In genomic region chr12:94618995-94619695, GRCh38 we compare ENCODE assay signal across 9 cellular contexts. TPM values are rescaled to one million over a fixed set of nuclear protein-coding genes. Genes with fewer than 3 reads are reported as not detected.
DNase-seq lines count a peak whose midpoint lies in the region; ATAC-seq and TF ChIP-seq lines count a peak whose summit lies in the region.
"Had no signal": no experiment of that assay in that cellular context is flagged by ENCODE, and none has a peak within 500 bp of the region (broad histone marks: within the 10 kb centered on the region; RNA-seq: fewer than 3 reads in every experiment).

No MANE protein-coding gene starts in this region.

- H3K4ac ChIP-seq in IMR-90 (ENCODE audit: low read depth, low read length), result no peak overlapping the region

- no peaks in the 10 kb centered on the region for H3K36me3 Mint-ChIP-seq in CD8-positive, alpha-beta T cell
- H3K36me3 Mint-ChIP-seq in neural crest cell (ENCODE audit: low read depth), result no peaks in the 10 kb centered on the region

- H3K4me2 ChIP-seq in IMR-90 (ENCODE audit: low read depth, low read length), result peak overlapping the region; percentile 70; the same call in 1 of the 2 replicates

- no peak overlapping the region; the same call in 1 of the 2 replicates for H3K9ac ChIP-seq in IMR-90 (ENCODE audit: low read depth, low read length)

- no peak overlapping the region for H3K4me3 ChIP-seq in CD8-positive, alpha-beta T cell (ENCODE audit: low read depth, low read length)
- no peak overlapping the region for H3K4me3 ChIP-seq in IMR-90 (ENCODE audit: insufficient read depth, low read depth, low read length)
- H3K4me3 ChIP-seq in brain microvascular endothelial cell (ENCODE audit: low read depth, low read length), result no peak overlapping the region
- no peak overlapping the region for H3K4me3 ChIP-seq in ovary

- no peak overlapping the region; the same call in 1 of the 2 replicates for H3K18ac ChIP-seq in IMR-90 (ENCODE audit: low read depth, low read length)

- no peak overlapping the region for H3K56ac ChIP-seq in IMR-90 (ENCODE audit: extremely low read depth, insufficient read depth, low read length)

- POLR2A ChIA-PET in CD8-positive, alpha-beta T cell (lab: Charles Lee), result no interaction called here
- POLR2A ChIA-PET in IMR-90 (lab: Charles Lee; ENCODE audit: unreplicated experiment), result no interaction called here

- H3K9me3 ChIP-seq in CD8-positive, alpha-beta T cell (ENCODE audit: low read length), result no peaks in the 10 kb centered on the region
- no peaks in the 10 kb centered on the region for H3K9me3 ChIP-seq in IMR-90 (ENCODE audit: control insufficient read depth, insufficient read depth, low read length)
- no peaks in the 10 kb centered on the region for H3K9me3 ChIP-seq in ovary

- in situ Hi-C loops in IMR-90 (cut with MboI; ENCODE audit: low sequenced_read_pairs) (no loop called here), brain microvascular endothelial cell (cut with HindIII; ENCODE audit: low pct_ligation_motif_present, low sequenced_read_pairs) (no loop called here)

- H4K91ac ChIP-seq in IMR-90 (ENCODE audit: insufficient read depth, low read depth, low read length), result no peak overlapping the region

- no peak overlapping the region for H3K27ac Mint-ChIP-seq in CD8-positive, alpha-beta T cell
- peak overlapping the region; percentile 7 for H3K27ac Mint-ChIP-seq in neural crest cell (ENCODE audit: unreplicated experiment)

- H4K20me1 ChIP-seq in IMR-90 (ENCODE audit: insufficient read depth, low read length), result no peaks in the 10 kb centered on the region

- intact Hi-C loops in CD8-positive, alpha-beta T cell (cut with DNase I, micrococcal nuclease), result no loop called here
- intact Hi-C loops in IMR-90 (cut with micrococcal nuclease), result no loop called here
- intact Hi-C loops in ovary (cut with DNase I), result no loop called here

- H3K27ac ChIP-seq in CD8-positive, alpha-beta T cell (ENCODE audit: low read depth, low read length), result no peak overlapping the region
- no peak overlapping the region for H3K27ac ChIP-seq in IMR-90 (ENCODE audit: insufficient read depth, low read length)
- peak overlapping the region; percentile 88 for H3K27ac ChIP-seq in brain microvascular endothelial cell
- no peak overlapping the region for H3K27ac ChIP-seq in ovary

- peak overlapping the region in 1 of 2 experiments; percentile 10; a peak in 2 of 4 replicates for H4K8ac ChIP-seq in IMR-90 (ENCODE audit: low read depth in 2 of 2, low read length in 2 of 2)

- WGBS in IMR-90 (ENCODE audit: extremely low coverage in 2 of 2, insufficient read length in 1 of 2), 2 experiments, result no CpG with 5 or more reads among the region's 6 CpGs
- 91 to 92% (median 91%) methylated on average over 6 of the region's 6 CpGs for WGBS in ovary, 3 donors

- peak; percentile 57 for ATAC-seq in CD8-positive, alpha-beta T cell
- ATAC-seq in IMR-90 (ENCODE audit: low read depth), result peak; percentile 72
- no peak for ATAC-seq in HG03280 (IDR thresholded peaks at IDR 0.05; ENCODE audit: unreplicated experiment)

- H4K5ac ChIP-seq in IMR-90 (ENCODE audit: low read depth, low read length), result no peak overlapping the region; the same call in 1 of the 2 replicates

- no peaks in the 10 kb centered on the region for H3K9me3 Mint-ChIP-seq in CD8-positive, alpha-beta T cell
- H3K9me3 Mint-ChIP-seq in neural crest cell, result no peaks in the 10 kb centered on the region

- TF ChIP-seq RAD21 in IMR-90 (IDR thresholded peaks at IDR 0.05; ENCODE audit: low read length), result no peak

- TF ChIP-seq POLR2A in IMR-90 (IDR thresholded peaks at IDR 0.05; ENCODE audit: low read depth, low read length) (no peak), ovary (IDR thresholded peaks at IDR 0.05) (no peak)

- H2AFZ ChIP-seq in IMR-90 (replicated peaks; ENCODE audit: low read length, poor library complexity), result peak overlapping the region; percentile 2

- peaks cover 12% of the 10 kb centered on the region for H3K4me1 Mint-ChIP-seq in CD8-positive, alpha-beta T cell (ENCODE audit: low read depth)
- H3K4me1 Mint-ChIP-seq in neural crest cell, result peaks cover 21% of the 10 kb centered on the region

- no peaks in the 10 kb centered on the region for H3K27me3 ChIP-seq in CD8-positive, alpha-beta T cell (ENCODE audit: insufficient read depth, low read length)
- H3K27me3 ChIP-seq in IMR-90 (ENCODE audit: control insufficient read depth, insufficient read depth, low read length) (0 out of 2 replicates have a peak, but pooled peaks cover 2% of the 10 kb centered on the region), brain microvascular endothelial cell (replicated peaks) (no peaks in the 10 kb centered on the region), ovary (no peaks in the 10 kb centered on the region)

- no TSS peak for BruUV-seq in IMR-90 (replicated peaks; lab: Mats Ljungman, UMichigan)

- TF ChIP-seq EP300 in ovary (IDR thresholded peaks at IDR 0.05), result no peak

- no peak overlapping the region for H2BK120ac ChIP-seq in IMR-90 (ENCODE audit: low read depth, low read length)

- H3K9me1 ChIP-seq in IMR-90 (ENCODE audit: insufficient read depth, low read length), result no peaks in the 10 kb centered on the region

- no peaks in the 10 kb centered on the region for H3K79me1 ChIP-seq in IMR-90 (ENCODE audit: low read depth in 1 of 2, low read length in 2 of 2)

- H2BK5ac ChIP-seq in IMR-90 (ENCODE audit: low read depth, low read length, poor library complexity, severe bottlenecking), result peak overlapping the region; percentile 40

- no peak overlapping the region for H3K23ac ChIP-seq in IMR-90 (ENCODE audit: low read depth, low read length)

- CTCF ChIA-PET in CD8-positive, alpha-beta T cell (lab: Charles Lee), result no interaction called here
- CTCF ChIA-PET in IMR-90 (lab: Yijun Ruan, JAX), result interaction anchor here (1.1 kb wide), 1 partner anchor 15 kb away, joined by 3 read pairs; no protein-coding TSS in a partner anchor

- no peak overlapping the region for H2AK9ac ChIP-seq in IMR-90 (replicated peaks; ENCODE audit: low read depth, low read length, poor library complexity)

- H3K4me3 Mint-ChIP-seq in CD8-positive, alpha-beta T cell, result no peak overlapping the region
- no peak overlapping the region for H3K4me3 Mint-ChIP-seq in neural crest cell

- no peak for DNase-seq in CD8-positive, alpha-beta T cell
- DNase-seq in IMR-90 (peak; percentile 93), brain microvascular endothelial cell (peak; percentile 94), neural crest cell (ENCODE audit: low read depth, low spot score) (no peak), middle frontal gyrus (ENCODE audit: extremely low spot score, low spot score) (no peak), ovary (no peak), HuH-7 (ENCODE audit: low spot score) (no peak)
- DNase-seq: GF-D8 had no signal

- no peak overlapping the region for H2AK5ac ChIP-seq in IMR-90 (ENCODE audit: low read depth, low read length)

- H3K14ac ChIP-seq in IMR-90 (replicated peaks; ENCODE audit: low read depth, low read length), result no peak overlapping the region

- dilution Hi-C loops in IMR-90 (cut with HindIII; ENCODE audit: low sequenced_read_pairs, unreplicated experiment), result no loop called here

- no peaks in the 10 kb centered on the region for H3K4me1 ChIP-seq in CD8-positive, alpha-beta T cell (ENCODE audit: insufficient read depth, low read length)
- H3K4me1 ChIP-seq in IMR-90 (ENCODE audit: control insufficient read depth, insufficient read depth, low read length), result no peaks in the 10 kb centered on the region; the same call in 1 of the 2 replicates
- peaks cover 18% of the 10 kb centered on the region for H3K4me1 ChIP-seq in ovary (ENCODE audit: insufficient read depth)

- 0 out of 2 replicates have a peak overlapping the region, but pooled peaks have one; percentile 7 for H2BK20ac ChIP-seq in IMR-90 (ENCODE audit: low read depth, low read length)

- no peak overlapping the region for H2BK15ac ChIP-seq in IMR-90 (ENCODE audit: low read depth, low read length)

- TF ChIP-seq CTCF in CD8-positive, alpha-beta T cell (IDR thresholded peaks at IDR 0.05), result no peak
- TF ChIP-seq CTCF in IMR-90 (conservative IDR thresholded peaks at IDR 0.05; ENCODE audit: low read depth, low read length), result no peak
- no peak for TF ChIP-seq CTCF in brain microvascular endothelial cell (IDR thresholded peaks at IDR 0.05; ENCODE audit: low read depth, low read length, missing control alignments)
- no peak for TF ChIP-seq CTCF in neural crest cell (conservative IDR thresholded peaks at IDR 0.05)
- no peak for TF ChIP-seq CTCF in ovary (IDR thresholded peaks at IDR 0.05)

- H3K27me3 Mint-ChIP-seq in CD8-positive, alpha-beta T cell (ENCODE audit: low read depth), result peaks cover under 1% of the 10 kb centered on the region
- H3K27me3 Mint-ChIP-seq in neural crest cell (ENCODE audit: low read depth), result no peaks in the 10 kb centered on the region

- H3K36me3 ChIP-seq in CD8-positive, alpha-beta T cell (ENCODE audit: insufficient read depth, low read length), result no peaks in the 10 kb centered on the region
- no peaks in the 10 kb centered on the region for H3K36me3 ChIP-seq in IMR-90 (ENCODE audit: control insufficient read depth, insufficient read depth, low read length)
- no peaks in the 10 kb centered on the region for H3K36me3 ChIP-seq in brain microvascular endothelial cell (replicated peaks)
- H3K36me3 ChIP-seq in ovary, result no peaks in the 10 kb centered on the region

TF ChIP-seq in IMR-90, 13 proteins besides CTCF, POLR2A, EP300 and RAD21:
- TF ChIP-seq MXI1 (IDR thresholded peaks at IDR 0.05; ENCODE audit: borderline replicate concordance, low read depth, low read length) (no peak), FOS (IDR thresholded peaks at IDR 0.05; ENCODE audit: low read depth, low read length) (peak; percentile 58), CEBPB (IDR thresholded peaks at IDR 0.05; ENCODE audit: low read depth, low read length) (peak; percentile 37; the same call in 1 of the 2 replicates), BHLHE40 (IDR thresholded peaks at IDR 0.05; ENCODE audit: low read depth, low read length) (0 out of 2 replicates have a peak, but pooled peaks have one; percentile 19)

RNA-seq across cellular contexts. Expression of gene TMCC3, which starts 31.2 kb away (rescaled TPM):
- 1 to 10 TPM; 1.3 to 2.4 TPM for total RNA-seq in CD8-positive, alpha-beta T cell
- total RNA-seq in IMR-90 (2012; rRNA removed) (0.28 and 0.36 TPM in 2 replicates), neural crest cell (3.4 and 3.8 TPM in 2 replicates), ovary (10 to 100 TPM in 4 of 7 donors, 1 to 10 TPM in 3; 4.8 to 24.6 (median 11.1) TPM)
- polyA plus RNA-seq in IMR-90 (2012; rRNA removed) (0.09 and 0.14 TPM in 2 replicates), ovary (1 to 10 TPM; 7.4 to 9.6 TPM)
- polyA plus RNA-seq in IMR-90 (2012; cell fraction: cytosol; rRNA removed), result 0.05 and 0.10 TPM in 2 replicates
- polyA plus RNA-seq in IMR-90 (2012; cell fraction: nucleus; rRNA removed; ENCODE audit: low replicate concordance), result 0.11 TPM in 1 of 2 replicates, not detected in the other

Comparison
In these comparisons a context has a peak if more than half of its experiments do, and no peak if none do; other contexts are left out.
1. DNase-seq: peak in IMR-90 (single experiment) and brain microvascular endothelial cell (single experiment); none in CD8-positive, alpha-beta T cell (0 of 7), neural crest cell (single experiment), middle frontal gyrus (single experiment), ovary (0 of 5) and HuH-7 (single experiment).